Comparison of ENCODE assay signal across 8 cellular contexts in genomic region chr1:226708342-226708780, GRCh38. TPM values are rescaled to one million over a fixed set of nuclear protein-coding genes. Genes with fewer than 3 reads are reported as not detected.
A peak's percentile ranks its signal among the peaks of the same experiment; 100 is the strongest.
DNase-seq lines count a peak whose midpoint lies in the region; ATAC-seq, FAIRE-seq and TF ChIP-seq lines count a peak whose summit lies in the region.

No MANE protein-coding gene starts in this region.

- H3K27ac ChIP-seq in left ventricle myocardium inferior (replicated peaks), result peak overlapping the region; percentile 80
- H3K27ac ChIP-seq in gastroesophageal sphincter, result peak overlapping the region in 2 of 4 donors; percentile 83 to 95
- peak overlapping the region; percentile 69 for H3K27ac ChIP-seq in temporal lobe (ENCODE audit: low read depth, low read length)
- no peak overlapping the region for H3K27ac ChIP-seq in kidney (ENCODE audit: low read depth in 2 of 2, low read length in 2 of 2)
- H3K27ac ChIP-seq in aorta (ENCODE audit: low read depth in 1 of 2, low read length in 2 of 2), result no peak overlapping the region

- no peaks in the 10 kb centered on the region for H3K36me3 ChIP-seq in left ventricle myocardium inferior
- H3K36me3 ChIP-seq in gastroesophageal sphincter, result peaks cover 0 to 14% of the 10 kb centered on the region in 2 donors
- peaks cover 0 to 4% of the 10 kb centered on the region in 2 donors for H3K36me3 ChIP-seq in kidney (ENCODE audit: control insufficient read depth in 1 of 2, insufficient read depth in 2 of 2, low read length in 2 of 2)
- no peaks in the 10 kb centered on the region for H3K36me3 ChIP-seq in aorta (ENCODE audit: control insufficient read depth in 1 of 2, insufficient read depth in 2 of 2, low read length in 1 of 2)

- no peaks in the 10 kb centered on the region for H3K27me3 ChIP-seq in left ventricle myocardium inferior (ENCODE audit: low read depth)
- no peaks in the 10 kb centered on the region for H3K27me3 ChIP-seq in gastroesophageal sphincter
- no peaks in the 10 kb centered on the region for H3K27me3 ChIP-seq in aorta (ENCODE audit: control insufficient read depth in 1 of 2, insufficient read depth in 2 of 2, low read length in 1 of 2)

- no peak for DNase-seq in left ventricle myocardium inferior
- DNase-seq in left ventricle myocardium superior, result no peak
- DNase-seq in activated T-cell treated with anti-CD3 and anti-CD28 coated beads, Interleukin-2, amount 50 U/mL, for 4 hours, result no peak
- no peak for DNase-seq in kidney
- DNase-seq in aorta, result no peak

- WGBS in gastroesophageal sphincter (ENCODE audit: low coverage in 1 of 2), 2 donors, result 12 to 18% methylated on average over 6 of the region's 6 CpGs
- WGBS in aorta, 2 donors, result 38 to 45% methylated on average over 6 of the region's 6 CpGs

- TF ChIP-seq EP300 in gastroesophageal sphincter (IDR thresholded peaks at IDR 0.05), result no peak

- no peak overlapping the region for H3K9ac ChIP-seq in kidney (ENCODE audit: low read length in 2 of 2)

- H3K4me3 ChIP-seq in left ventricle myocardium inferior (no peak overlapping the region), gastroesophageal sphincter (no peak overlapping the region), kidney (ENCODE audit: low read length in 2 of 2) (no peak overlapping the region), aorta (ENCODE audit: low read length in 2 of 2) (no peak overlapping the region)

- H3K36me3 Mint-ChIP-seq in activated T-cell treated with anti-CD3 and anti-CD28 coated beads, Interleukin-2, amount 50 U/mL, for 4 hours (ENCODE audit: insufficient read depth), result peaks cover 26% of the 10 kb centered on the region

- H3K4me3 Mint-ChIP-seq in activated T-cell treated with anti-CD3 and anti-CD28 coated beads, Interleukin-2, amount 50 U/mL, for 4 hours, result peak overlapping the region; percentile 59

- H3K4me1 ChIP-seq in left ventricle myocardium inferior, result peaks cover 87% of the 10 kb centered on the region
- peaks cover 12 to 95% (median 49%) of the 10 kb centered on the region in 3 donors for H3K4me1 ChIP-seq in gastroesophageal sphincter
- H3K4me1 ChIP-seq in kidney (ENCODE audit: control insufficient read depth in 1 of 2, insufficient read depth in 1 of 2, low read depth in 1 of 2, low read length in 2 of 2), result peaks cover 4 to 18% of the 10 kb centered on the region in 2 donors
- no peaks in the 10 kb centered on the region for H3K4me1 ChIP-seq in aorta (ENCODE audit: control insufficient read depth in 1 of 2, insufficient read depth in 2 of 2, low read length in 2 of 2)

- no peak for TF ChIP-seq CTCF in left ventricle myocardium inferior (IDR thresholded peaks at IDR 0.05; ENCODE audit: borderline replicate concordance)
- TF ChIP-seq CTCF in gastroesophageal sphincter (IDR thresholded peaks at IDR 0.05), result no peak
- no peak for TF ChIP-seq CTCF in kidney (IDR thresholded peaks at IDR 0.05; ENCODE audit: borderline replicate concordance, extremely low read depth, insufficient read depth)

- intact Hi-C loops in left ventricle myocardium inferior (cut with micrococcal nuclease), result no loop called here
- intact Hi-C loops in left ventricle myocardium superior (cut with micrococcal nuclease), result no loop called here
- intact Hi-C loops in kidney (cut with DNase I), result no loop called here
- intact Hi-C loops in aorta (cut with DNase I), result no loop called here

- H3K27me3 Mint-ChIP-seq in activated T-cell treated with anti-CD3 and anti-CD28 coated beads, Interleukin-2, amount 50 U/mL, for 4 hours (ENCODE audit: low read depth), result no peaks in the 10 kb centered on the region

- H3K9me3 ChIP-seq in left ventricle myocardium inferior (replicated peaks) (no peaks in the 10 kb centered on the region), gastroesophageal sphincter (no peaks in the 10 kb centered on the region), kidney (ENCODE audit: control insufficient read depth in 1 of 2, low read length in 2 of 2) (no peaks in the 10 kb centered on the region), aorta (ENCODE audit: control insufficient read depth, low read length) (no peaks in the 10 kb centered on the region)

- no peaks in the 10 kb centered on the region for H3K9me3 Mint-ChIP-seq in activated T-cell treated with anti-CD3 and anti-CD28 coated beads, Interleukin-2, amount 50 U/mL, for 4 hours

- peaks cover 87% of the 10 kb centered on the region for H3K4me1 Mint-ChIP-seq in activated T-cell treated with anti-CD3 and anti-CD28 coated beads, Interleukin-2, amount 50 U/mL, for 4 hours (ENCODE audit: low read depth)

- no peak for TF ChIP-seq POLR2A in gastroesophageal sphincter (IDR thresholded peaks at IDR 0.05)

- ATAC-seq in left ventricle myocardium superior (no peak), gastroesophageal sphincter (peak; percentile 89), aorta (ENCODE audit: low FRiP score) (no peak), GM21526 (IDR thresholded peaks at IDR 0.05; ENCODE audit: low FRiP score, unreplicated experiment) (no peak)
- ATAC-seq in activated T-cell treated with anti-CD3 and anti-CD28 coated beads, Interleukin-2, amount 50 U/mL, for 4 hours, result peak; percentile 77 to 78

- FAIRE-seq in kidney (lab: Jason Lieb, UNC), result no peak

RNA-seq across cellular contexts. Expression of gene ITPKB, which starts 30.7 kb away (rescaled TPM):
- total RNA-seq in left ventricle myocardium inferior, result 15.7 TPM
- total RNA-seq in left ventricle myocardium superior, result 19.5 TPM
- 10 to 100 TPM; 26.2 to 28.3 (median 27.7) TPM for total RNA-seq in activated T-cell treated with anti-CD3 and anti-CD28 coated beads, Interleukin-2, amount 50 U/mL, for 4 hours
- 100 to 1,000 TPM in 1 of 4 donors, 10 to 100 TPM in 3; 75.0 to 184 (median 94.2) TPM for total RNA-seq in gastroesophageal sphincter
- total RNA-seq in temporal lobe, result 6.1 TPM
- 39.3 TPM for total RNA-seq in kidney
- polyA plus RNA-seq in kidney (ENCODE audit: insufficient read depth, low read depth, low replicate concordance), result 20.2 TPM
- total RNA-seq in aorta, result 10 to 100 TPM; 16.8 to 31.8 TPM
- polyA plus RNA-seq in aorta, result 1 to 10 TPM; 2.1 to 6.6 TPM

Comparison
In these comparisons a context has a peak if more than half of its experiments do, and no peak if none do; other contexts are left out.
1. H3K27ac ChIP-seq: peak in left ventricle myocardium inferior (single experiment) and temporal lobe (single experiment); none in kidney (0 of 2) and aorta (0 of 2).
2. ATAC-seq: peak in activated T-cell treated with anti-CD3 and anti-CD28 coated beads, Interleukin-2, amount 50 U/mL, for 4 hours (2 of 2) and gastroesophageal sphincter (single experiment); none in left ventricle myocardium superior (single experiment), aorta (single experiment) and GM21526 (single experiment).